In the genomic region with DNA sequence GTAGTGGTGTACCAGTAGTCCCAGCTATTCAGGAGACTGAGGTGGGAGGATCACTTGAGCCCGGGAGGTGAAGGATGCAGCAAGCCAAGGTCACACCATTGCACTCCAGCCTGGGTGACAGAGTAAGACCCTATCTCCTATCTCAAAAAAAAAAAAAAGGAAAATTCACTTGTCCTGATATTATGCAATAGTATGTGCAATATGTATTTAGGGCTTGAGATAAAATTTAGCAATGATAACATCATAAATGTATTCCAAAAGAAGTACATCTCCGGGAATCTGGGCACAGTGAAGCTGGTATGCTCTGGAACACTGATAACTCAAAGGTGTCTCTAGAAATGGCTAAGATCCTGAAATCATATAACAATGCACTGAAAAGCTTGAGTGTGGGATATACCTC, we compare ENCODE assay signal across 19 cellular contexts.
DNase-seq lines count a peak whose midpoint lies in the region; ATAC-seq and TF ChIP-seq lines count a peak whose summit lies in the region.
"Had no signal": no experiment of that assay in that cellular context is flagged by ENCODE, and none has a peak within 500 bp of the region (broad histone marks: within the 10 kb centered on the region; RNA-seq: fewer than 3 reads in every experiment).

No MANE protein-coding gene starts in this region.

- TF ChIP-seq POLR2A in body of pancreas (IDR thresholded peaks at IDR 0.05) (no peak), right lobe of liver (IDR thresholded peaks at IDR 0.05) (no peak)

- peaks cover 9% of the 10 kb centered on the region for H3K4me1 Mint-ChIP-seq in T-helper 17 cell

- H3K27me3 ChIP-seq in body of pancreas (peaks cover 0 to 3% of the 10 kb centered on the region in 2 donors), right lobe of liver (no peaks in the 10 kb centered on the region)
- H3K27me3 ChIP-seq: BE2C had no signal

- TF ChIP-seq CTCF in 22Rv1 (IDR thresholded peaks at IDR 0.05) (no peak), body of pancreas (IDR thresholded peaks at IDR 0.05) (no peak), right lobe of liver (IDR thresholded peaks at IDR 0.05) (no peak)

- DNase-seq in T-helper 17 cell, result no peak
- DNase-seq in body of pancreas, result peak in 1 of 4 donors; percentile 13
- DNase-seq in right lobe of liver, result no peak
- no peak for DNase-seq in activated naive CD4-positive, alpha-beta T cell treated with anti-CD3 and anti-CD28 coated beads, Interleukin-2, amount 50 U/mL, for 16 hours
- no peak for DNase-seq in NCI-H2029 treated with DMSO at 0.1 percent for 48 hours (lab: John Stamatoyannopoulos, UW)
- DNase-seq in DMS 273 (lab: John Stamatoyannopoulos, UW; ENCODE audit: unreplicated experiment), result no peak
- DNase-seq: 8988T; ACHN; BE2C; C1 segment of cervical spinal cord; Caco-2; CD4-positive, alpha-beta T cell; DMS153; DMS79; GDM1; GOT3; H7 had no signal

- peak overlapping the region; percentile 27 for H3K27ac Mint-ChIP-seq in T-helper 17 cell
- H3K27ac Mint-ChIP-seq: CD4-positive, alpha-beta T cell had no signal

- H3K4me3 ChIP-seq in body of pancreas (no peak overlapping the region), right lobe of liver (no peak overlapping the region)

- H3K36me3 ChIP-seq in body of pancreas (replicated peaks in 1 of 2; ENCODE audit: insufficient read depth in 1 of 2, low read depth in 2 of 2) (peaks cover 0 to 3% of the 10 kb centered on the region in 2 donors), right lobe of liver (peaks cover 0 to 14% (median 9%) of the 10 kb centered on the region in 4 donors)

- H3K36me3 Mint-ChIP-seq in T-helper 17 cell (ENCODE audit: low read depth), result peaks cover 8% of the 10 kb centered on the region

- H3K4me1 ChIP-seq in body of pancreas (peaks cover 42% of the 10 kb centered on the region), right lobe of liver (peaks cover 0 to 21% (median 4%) of the 10 kb centered on the region in 4 donors)
- H3K4me1 ChIP-seq: BE2C, Caco-2 had no signal

- no peak overlapping the region for H3K4me3 Mint-ChIP-seq in T-helper 17 cell
- H3K4me3 Mint-ChIP-seq: CD4-positive, alpha-beta T cell had no signal

- ATAC-seq in T-helper 17 cell, result no peak
- peak; percentile 33 for ATAC-seq in body of pancreas
- ATAC-seq in right lobe of liver, result no peak
- ATAC-seq in GM18868 (IDR thresholded peaks at IDR 0.05; ENCODE audit: unreplicated experiment), result no peak

- intact Hi-C loops in body of pancreas (cut with DNase I) (no loop called here), right lobe of liver (cut with DNase I) (no loop called here)

- no peaks in the 10 kb centered on the region for H3K27me3 Mint-ChIP-seq in T-helper 17 cell
- H3K27me3 Mint-ChIP-seq: CD4-positive, alpha-beta T cell had no signal

- WGBS in body of pancreas, 2 donors, result 34 to 42% methylated on average over 2 of the region's 2 CpGs
- 59% methylated on average over 2 of the region's 2 CpGs for WGBS in right lobe of liver (ENCODE audit: insufficient coverage, low coverage, low lambda C conversion rate, missing lambda C conversion rate)

- no peaks in the 10 kb centered on the region for H3K9me3 ChIP-seq in T-helper 17 cell (ENCODE audit: control insufficient read depth, low read length, poor library complexity, severe bottlenecking)
- H3K9me3 ChIP-seq in body of pancreas, result no peaks in the 10 kb centered on the region
- no peaks in the 10 kb centered on the region for H3K9me3 ChIP-seq in right lobe of liver
- H3K9me3 ChIP-seq: BE2C, Caco-2 had no signal

- H3K27ac ChIP-seq in 22Rv1, result peak overlapping the region; percentile 53
- peak overlapping the region in 3 of 4 donors; percentile 67 to 81 (median 76) for H3K27ac ChIP-seq in body of pancreas
- H3K27ac ChIP-seq in right lobe of liver, result peak overlapping the region in 2 of 3 donors; percentile 44 to 63
